Comparison of ENCODE assay signal across 22 cellular contexts in genomic region chrX:71105638-71106037, GRCh38. TPM values are rescaled to one million over a fixed set of nuclear protein-coding genes. Genes with fewer than 3 reads are reported as not detected.
DNase-seq lines count a peak whose midpoint lies in the region; ATAC-seq and TF ChIP-seq lines count a peak whose summit lies in the region.
"Had no signal": no experiment of that assay in that cellular context is flagged by ENCODE, and none has a peak within 500 bp of the region (broad histone marks: within the 10 kb centered on the region; RNA-seq: fewer than 3 reads in every experiment).

No MANE protein-coding gene starts in this region.

- peak overlapping the region; percentile 99 for H3K27ac Mint-ChIP-seq in activated CD8-positive, alpha-beta memory T cell treated with anti-CD3 and anti-CD28 coated beads, Interleukin-2, amount 10 ng/mL, durations not matched to agents 7 days and 5 days
- peak overlapping the region; percentile 96 for H3K27ac Mint-ChIP-seq in activated naive CD8-positive, alpha-beta T cell treated with anti-CD3 and anti-CD28 coated beads for 36 hours
- no peak overlapping the region for H3K27ac Mint-ChIP-seq in neural progenitor cell

- H3K79me2 ChIP-seq in neural progenitor cell (ENCODE audit: low read depth): no peaks in the 10 kb centered on the region

- peaks cover 42% of the 10 kb centered on the region for H3K36me3 ChIP-seq in KOPT-K1 (ENCODE audit: insufficient read depth, low read length)
- H3K36me3 ChIP-seq in neural progenitor cell: no peaks in the 10 kb centered on the region
- H3K36me3 ChIP-seq: colonic mucosa had no signal

- H3K9me3 ChIP-seq in KOPT-K1 (ENCODE audit: insufficient read depth, low read length, poor library complexity, severe bottlenecking) (no peaks in the 10 kb centered on the region), neural progenitor cell (ENCODE audit: low read depth) (no peaks in the 10 kb centered on the region)
- H3K9me3 ChIP-seq: colonic mucosa had no signal

- H3K36me3 Mint-ChIP-seq in activated CD8-positive, alpha-beta memory T cell treated with anti-CD3 and anti-CD28 coated beads, Interleukin-2, amount 10 ng/mL, durations not matched to agents 7 days and 5 days: peaks cover 48% of the 10 kb centered on the region
- peaks cover 64% of the 10 kb centered on the region for H3K36me3 Mint-ChIP-seq in activated naive CD8-positive, alpha-beta T cell treated with anti-CD3 and anti-CD28 coated beads for 36 hours
- H3K36me3 Mint-ChIP-seq in neural progenitor cell: no peaks in the 10 kb centered on the region

- no peaks in the 10 kb centered on the region for H3K9me3 Mint-ChIP-seq in activated CD8-positive, alpha-beta memory T cell treated with anti-CD3 and anti-CD28 coated beads, Interleukin-2, amount 10 ng/mL, durations not matched to agents 7 days and 5 days (ENCODE audit: low read depth)
- H3K9me3 Mint-ChIP-seq in activated naive CD8-positive, alpha-beta T cell treated with anti-CD3 and anti-CD28 coated beads for 36 hours: no peaks in the 10 kb centered on the region
- peaks cover 9% of the 10 kb centered on the region for H3K9me3 Mint-ChIP-seq in neural progenitor cell

- no peak overlapping the region for H3K4me2 ChIP-seq in neural progenitor cell

- H2AFZ ChIP-seq in neural progenitor cell (replicated peaks): no peak overlapping the region

- CTCF ChIA-PET in activated CD8-positive, alpha-beta memory T cell treated with anti-CD3 and anti-CD28 coated beads, Interleukin-2, amount 10 ng/mL, durations not matched to agents 7 days and 5 days (lab: Charles Lee): interaction anchor here (1.0 kb wide), 1 partner anchor 8 kb away, joined by 3 read pairs; no protein-coding TSS in a partner anchor

- H3K4me1 Mint-ChIP-seq in activated CD8-positive, alpha-beta memory T cell treated with anti-CD3 and anti-CD28 coated beads, Interleukin-2, amount 10 ng/mL, durations not matched to agents 7 days and 5 days: peaks cover 61% of the 10 kb centered on the region
- H3K4me1 Mint-ChIP-seq in activated naive CD8-positive, alpha-beta T cell treated with anti-CD3 and anti-CD28 coated beads for 36 hours: peaks cover 61% of the 10 kb centered on the region
- peaks cover 30% of the 10 kb centered on the region for H3K4me1 Mint-ChIP-seq in neural progenitor cell

- DNase-seq in activated CD8-positive, alpha-beta memory T cell treated with anti-CD3 and anti-CD28 coated beads, Interleukin-2, amount 10 ng/mL, durations not matched to agents 7 days and 5 days: no peak
- no peak for DNase-seq in activated CD8-positive, alpha-beta memory T cell treated with anti-CD3 and anti-CD28 coated beads, Interleukin-2, amount 50 U/mL, for 48 hours
- DNase-seq in activated naive CD8-positive, alpha-beta T cell treated with anti-CD3 and anti-CD28 coated beads for 36 hours: no peak
- DNase-seq in neural progenitor cell (ENCODE audit: low spot score): no peak
- no peak for DNase-seq in NCI-H1417 treated with DMSO at 0.1 percent for 48 hours (lab: John Stamatoyannopoulos, UW)
- no peak for DNase-seq in iPS-NIHi11 (ENCODE audit: low spot score)
- DNase-seq: activated effector memory CD4-positive, alpha-beta T cell treated with Interleukin-2 at 50 U/mL for 16 hours; colonic mucosa; DMS79 treated with DMSO at 0.1 percent for 48 hours; foreskin fibroblast; GOT3; mesenchymal stem cell; NCI-H1694 treated with DMSO at 0.1 percent for 48 hours; NCI-H446; trophoblast cell had no signal

- peaks cover 4% of the 10 kb centered on the region for H3K27me3 ChIP-seq in neural progenitor cell
- H3K27me3 ChIP-seq: colonic mucosa had no signal

- peak; percentile 8 for ATAC-seq in activated CD8-positive, alpha-beta memory T cell treated with anti-CD3 and anti-CD28 coated beads, Interleukin-2, amount 10 ng/mL, durations not matched to agents 7 days and 5 days
- no peak for ATAC-seq in HG03442 (IDR thresholded peaks at IDR 0.05; ENCODE audit: unreplicated experiment)
- ATAC-seq: SK-N-SH treated with all-trans-retinoic acid at 6 μM for 48 hours had no signal

- H3K4me1 ChIP-seq in neural progenitor cell: peaks cover 16% of the 10 kb centered on the region
- H3K4me1 ChIP-seq: colonic mucosa had no signal

- H3K9ac ChIP-seq in neural progenitor cell: no peak overlapping the region

- no peak for TF ChIP-seq CTCF in neural progenitor cell (IDR thresholded peaks at IDR 0.05)

- no peaks in the 10 kb centered on the region for H3K27me3 Mint-ChIP-seq in activated CD8-positive, alpha-beta memory T cell treated with anti-CD3 and anti-CD28 coated beads, Interleukin-2, amount 10 ng/mL, durations not matched to agents 7 days and 5 days
- no peaks in the 10 kb centered on the region for H3K27me3 Mint-ChIP-seq in activated naive CD8-positive, alpha-beta T cell treated with anti-CD3 and anti-CD28 coated beads for 36 hours
- H3K27me3 Mint-ChIP-seq in neural progenitor cell (ENCODE audit: insufficient read depth, low read depth): peaks cover 2% of the 10 kb centered on the region

- peak overlapping the region; percentile 99 for H3K4me3 Mint-ChIP-seq in activated CD8-positive, alpha-beta memory T cell treated with anti-CD3 and anti-CD28 coated beads, Interleukin-2, amount 10 ng/mL, durations not matched to agents 7 days and 5 days
- peak overlapping the region; percentile 64 for H3K4me3 Mint-ChIP-seq in activated naive CD8-positive, alpha-beta T cell treated with anti-CD3 and anti-CD28 coated beads for 36 hours
- peak overlapping the region; percentile 43 for H3K4me3 Mint-ChIP-seq in neural progenitor cell

- H4K20me1 ChIP-seq in neural progenitor cell (ENCODE audit: low read depth): no peaks in the 10 kb centered on the region

- H3F3A ChIP-seq in neural progenitor cell (ENCODE audit: low read depth): peaks cover 21% of the 10 kb centered on the region

- H3K4me3 ChIP-seq in neural progenitor cell: no peak overlapping the region
- H3K4me3 ChIP-seq: colonic mucosa had no signal

- peak overlapping the region; percentile 99 for H3K27ac ChIP-seq in KOPT-K1 (ENCODE audit: low read depth, low read length, poor library complexity, severe bottlenecking)
- H3K27ac ChIP-seq in neural progenitor cell: no peak overlapping the region
- H3K27ac ChIP-seq: colonic mucosa had no signal

RNA-seq across cellular contexts. Expression of gene CXorf65, which starts 0.9 kb away (rescaled TPM):
- 10 to 100 TPM; 12.1 to 18.3 TPM for total RNA-seq in activated CD8-positive, alpha-beta memory T cell treated with anti-CD3 and anti-CD28 coated beads, Interleukin-2, amount 10 ng/mL, durations not matched to agents 7 days and 5 days
- total RNA-seq in activated naive CD8-positive, alpha-beta T cell treated with anti-CD3 and anti-CD28 coated beads for 36 hours: 10 to 100 TPM in 1 of 2 experiments, 1 to 10 TPM in 1; 6.7 to 10.4 TPM
- not detected in 2 replicates for total RNA-seq in neural progenitor cell (ENCODE audit: low replicate concordance)
- total RNA-seq: colonic mucosa, endothelial cell of umbilical vein, HT1080, pulmonary artery endothelial cell, RPMI7951 had no signal

RNA-seq across cellular contexts. Expression of gene IL2RG, which starts 5.7 kb away (rescaled TPM):
- total RNA-seq in activated CD8-positive, alpha-beta memory T cell treated with anti-CD3 and anti-CD28 coated beads, Interleukin-2, amount 10 ng/mL, durations not matched to agents 7 days and 5 days: 100 to 1,000 TPM; 370 to 512 TPM
- total RNA-seq in activated naive CD8-positive, alpha-beta T cell treated with anti-CD3 and anti-CD28 coated beads for 36 hours: 100 to 1,000 TPM; 231 to 241 TPM
- total RNA-seq in neural progenitor cell (ENCODE audit: low replicate concordance): not detected in 2 replicates
- total RNA-seq: endothelial cell of umbilical vein, HT1080, pulmonary artery endothelial cell, RPMI7951 had no signal

RNA-seq across cellular contexts. Expression of gene FOXO4, which starts 10.0 kb away (rescaled TPM):
- 10 to 100 TPM; 14.6 to 15.1 TPM for total RNA-seq in activated CD8-positive, alpha-beta memory T cell treated with anti-CD3 and anti-CD28 coated beads, Interleukin-2, amount 10 ng/mL, durations not matched to agents 7 days and 5 days
- total RNA-seq in activated naive CD8-positive, alpha-beta T cell treated with anti-CD3 and anti-CD28 coated beads for 36 hours: 1 to 10 TPM; 6.0 to 7.8 TPM
- total RNA-seq in neural progenitor cell (ENCODE audit: low replicate concordance): 2.5 and 6.8 TPM in 2 replicates

RNA-seq across cellular contexts. Expression of gene MED12, which starts 12.8 kb away (rescaled TPM):
- 10 to 100 TPM; 45.9 to 62.2 TPM for total RNA-seq in activated CD8-positive, alpha-beta memory T cell treated with anti-CD3 and anti-CD28 coated beads, Interleukin-2, amount 10 ng/mL, durations not matched to agents 7 days and 5 days
- total RNA-seq in activated naive CD8-positive, alpha-beta T cell treated with anti-CD3 and anti-CD28 coated beads for 36 hours: 10 to 100 TPM; 43.4 to 46.4 TPM
- 27.0 and 40.2 TPM in 2 replicates for total RNA-seq in neural progenitor cell (ENCODE audit: low replicate concordance)

RNA-seq across cellular contexts. Expression of gene SNX12, which starts 37.5 kb away (rescaled TPM):
- 10 to 100 TPM; 37.1 to 46.2 TPM for total RNA-seq in activated CD8-positive, alpha-beta memory T cell treated with anti-CD3 and anti-CD28 coated beads, Interleukin-2, amount 10 ng/mL, durations not matched to agents 7 days and 5 days
- 10 to 100 TPM; 44.4 to 44.8 TPM for total RNA-seq in activated naive CD8-positive, alpha-beta T cell treated with anti-CD3 and anti-CD28 coated beads for 36 hours
- 58.1 and 82.9 TPM in 2 replicates for total RNA-seq in neural progenitor cell (ENCODE audit: low replicate concordance)

Comparison
In these comparisons a context has a peak if more than half of its experiments do, and no peak if none do; other contexts are left out.
1. H3K4me3 Mint-ChIP-seq: peak in every context shown above with its lines; median percentile 99 in activated CD8-positive, alpha-beta memory T cell treated with anti-CD3 and anti-CD28 coated beads, Interleukin-2, amount 10 ng/mL, durations not matched to agents 7 days and 5 days; 64 in activated naive CD8-positive, alpha-beta T cell treated with anti-CD3 and anti-CD28 coated beads for 36 hours; 43 in neural progenitor cell.
2. RNA of gene IL2RG, which starts 5.7 kb away (total RNA-seq): 370 to 512 TPM in activated CD8-positive, alpha-beta memory T cell treated with anti-CD3 and anti-CD28 coated beads, Interleukin-2, amount 10 ng/mL, durations not matched to agents 7 days and 5 days and 231 to 241 TPM in activated naive CD8-positive, alpha-beta T cell treated with anti-CD3 and anti-CD28 coated beads for 36 hours; not detected in neural progenitor cell; every median in the first group is over 100 times any median in the second.